1 cellular context compared by ENCODE assay signal in genomic region chr1:160084771-160085321, GRCh38.
TF ChIP-seq lines count a peak whose summit lies in the region.

No MANE protein-coding gene starts in this region.

TF ChIP-seq in H1, 55 proteins besides CTCF, POLR2A, EP300 and RAD21:
- TF ChIP-seq SIN3A (conservative IDR thresholded peaks at IDR 0.05 in 1 of 2, IDR thresholded peaks at IDR 0.05 in 1 of 2; ENCODE audit: low read depth in 1 of 2, low read length in 2 of 2) = no peak
- TF ChIP-seq RNF2 (IDR thresholded peaks at IDR 0.05; ENCODE audit: borderline replicate concordance, low read depth, low read length, missing control alignments, poor library complexity, severe bottlenecking) = peak; percentile 1
TF ChIP-seq in H1: peak in this region for 1.
